8 cellular contexts compared by ENCODE assay signal in the genomic region with DNA sequence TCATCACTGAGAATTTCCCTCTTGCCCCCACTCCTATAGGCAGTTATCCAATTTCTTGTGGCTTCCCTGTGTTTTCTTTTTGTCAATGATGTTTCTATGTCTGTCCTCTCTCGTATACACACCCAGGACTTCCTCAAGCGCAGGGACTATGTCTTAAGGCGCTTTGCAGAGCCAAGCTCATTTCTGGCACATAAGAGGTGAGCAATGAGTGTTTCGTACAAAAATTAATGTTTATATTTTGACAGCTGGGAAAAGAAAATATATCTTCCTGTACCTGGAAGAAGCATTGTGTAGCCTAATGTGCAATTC. TPM values are rescaled to one million over a fixed set of nuclear protein-coding genes. Genes with fewer than 3 reads are reported as not detected.
A peak's percentile ranks its signal among the peaks of the same experiment; 100 is the strongest.
DNase-seq lines count a peak whose midpoint lies in the region; ATAC-seq lines count a peak whose summit lies in the region.

No MANE protein-coding gene starts in this region.

- peak; percentile 48 for DNase-seq in SIG-M5 treated with dmso at 0.1 percent for 504 hours (lab: John Stamatoyannopoulos, UW; ENCODE audit: unreplicated experiment)
- DNase-seq in SIG-M5 (lab: John Stamatoyannopoulos, UW), result no peak
- DNase-seq in SK-MEL-5 (ENCODE audit: low read depth, low spot score), result peak; percentile 21
- DNase-seq in fibroblast of peridontal ligament (ENCODE audit: extremely low read depth), result peak; percentile 27
- peak; percentile 10 for DNase-seq in renal cortical epithelial cell (ENCODE audit: low read depth)
- DNase-seq in GDM1 (lab: John Stamatoyannopoulos, UW), result no peak
- DNase-seq in AG08396 (ENCODE audit: low spot score), result no peak

- no peak for ATAC-seq in HG03139 (IDR thresholded peaks at IDR 0.05; ENCODE audit: unreplicated experiment)

- in situ Hi-C loops in SK-MEL-5 (cut with HindIII; ENCODE audit: low pct_unique_long_range_greater_than_20kb, low sequenced_read_pairs), result no loop called here

RNA-seq across cellular contexts. Expression of a gene that starts 1.0 kb away (rescaled TPM):
- total RNA-seq in SK-MEL-5 (2014; rRNA removed; shearing (Covaris generic)), result 56.8 and 60.2 TPM in 2 replicates
- 70.2 and 87.0 TPM in 2 replicates for polyA plus RNA-seq in SK-MEL-5 (2015; cell fraction: cytosol; rRNA removed)
- polyA plus RNA-seq in SK-MEL-5 (2015; cell fraction: nucleus; rRNA removed), result 718 and 885 TPM in 2 replicates
- 45.0 and 135 TPM in 2 replicates for total RNA-seq in renal cortical epithelial cell

RNA-seq across cellular contexts. Expression of a gene that starts 1.5 kb away (rescaled TPM):
- 105 and 109 TPM in 2 replicates for total RNA-seq in SK-MEL-5 (2014; rRNA removed; shearing (Covaris generic))
- 88.9 and 95.8 TPM in 2 replicates for polyA plus RNA-seq in SK-MEL-5 (2015; cell fraction: cytosol; rRNA removed)
- 31.7 and 43.2 TPM in 2 replicates for polyA plus RNA-seq in SK-MEL-5 (2015; cell fraction: nucleus; rRNA removed)
- total RNA-seq in renal cortical epithelial cell, result 77.1 and 178 TPM in 2 replicates

RNA-seq across cellular contexts. Expression of a gene that starts 33.3 kb away (rescaled TPM):
- total RNA-seq in SK-MEL-5 (2014; rRNA removed; shearing (Covaris generic)), result 11.9 and 14.6 TPM in 2 replicates
- 25.3 and 30.5 TPM in 2 replicates for polyA plus RNA-seq in SK-MEL-5 (2015; cell fraction: cytosol; rRNA removed)
- polyA plus RNA-seq in SK-MEL-5 (2015; cell fraction: nucleus; rRNA removed), result 84.3 and 90.4 TPM in 2 replicates
- 10.6 and 25.9 TPM in 2 replicates for total RNA-seq in renal cortical epithelial cell

RNA-seq across cellular contexts. Expression of a gene that starts 52.3 kb away (rescaled TPM):
- total RNA-seq in SK-MEL-5 (2014; rRNA removed; shearing (Covaris generic)), result 21.8 and 30.8 TPM in 2 replicates
- polyA plus RNA-seq in SK-MEL-5 (2015; cell fraction: cytosol; rRNA removed), result 116 and 128 TPM in 2 replicates
- polyA plus RNA-seq in SK-MEL-5 (2015; cell fraction: nucleus; rRNA removed), result 116 and 134 TPM in 2 replicates
- 37.0 and 132 TPM in 2 replicates for total RNA-seq in renal cortical epithelial cell

RNA-seq across cellular contexts. Expression of a gene that starts 52.5 kb away (rescaled TPM):
- 42.4 and 51.6 TPM in 2 replicates for total RNA-seq in SK-MEL-5 (2014; rRNA removed; shearing (Covaris generic))
- polyA plus RNA-seq in SK-MEL-5 (2015; cell fraction: cytosol; rRNA removed), result 25.4 and 35.8 TPM in 2 replicates
- polyA plus RNA-seq in SK-MEL-5 (2015; cell fraction: nucleus; rRNA removed), result 67.8 and 72.9 TPM in 2 replicates
- total RNA-seq in renal cortical epithelial cell, result 76.1 and 100 TPM in 2 replicates

Comparison
In these comparisons a context has a peak if more than half of its experiments do, and no peak if none do; other contexts are left out.
1. DNase-seq: peak in SIG-M5 treated with dmso at 0.1 percent for 504 hours (single experiment), SK-MEL-5 (single experiment), fibroblast of peridontal ligament (single experiment) and renal cortical epithelial cell (single experiment); none in SIG-M5 (single experiment), GDM1 (single experiment) and AG08396 (single experiment).